In genomic region chr4:6359536-6360308, GRCh38 we compare ENCODE assay signal across 20 cellular contexts.
"Had no signal": no experiment of that assay in that cellular context is flagged by ENCODE, and none has a peak within 500 bp of the region (broad histone marks: within the 10 kb centered on the region; RNA-seq: fewer than 3 reads in every experiment).

No MANE protein-coding gene starts in this region.

- H3K4me1 ChIP-seq: breast epithelium, gastroesophageal sphincter, pancreas, psoas muscle, suprapubic skin had no signal

- DNase-seq: activated B cell treated with CpG ODN at 0.5 μM for 24 hours; activated CD4-positive, alpha-beta T cell treated with anti-CD3 and anti-CD28 coated beads for 36 hours; activated CD8-positive, alpha-beta memory T cell treated with anti-CD3 and anti-CD28 coated beads, Interleukin-2, amount 10 ng/mL, durations not matched to agents 7 days and 5 days; activated CD8-positive, alpha-beta T cell treated with anti-CD3 and anti-CD28 coated beads, Interleukin-2, amount 10 ng/mL, durations not matched to agents 7 days and 5 days; activated naive CD8-positive, alpha-beta T cell treated with anti-CD3 and anti-CD28 coated beads, Interleukin-2, amount 50 U/mL, for 24 hours; activated T-cell treated with anti-CD3 and anti-CD28 coated beads, Interleukin-2, amount 50 U/mL, for 48 hours; effector memory CD8-positive, alpha-beta T cell; left cardiac atrium; mammary epithelial cell; naive B cell; stimulated activated CD4-positive, alpha-beta T cell treated with anti-CD3 and anti-CD28 coated beads, Interleukin-15, amount 100 ng/mL, for 24 hours; stimulated activated naive CD4-positive, alpha-beta T cell; T-helper 1 cell; transverse colon had no signal

- H3K27ac ChIP-seq: breast epithelium, coronary artery, gastroesophageal sphincter, pancreas, psoas muscle, suprapubic skin, transverse colon had no signal

- H3K4me3 ChIP-seq: breast epithelium, coronary artery, gastroesophageal sphincter, pancreas, psoas muscle, suprapubic skin, transverse colon had no signal

- H3K9me3 ChIP-seq: pancreas, psoas muscle, suprapubic skin, transverse colon had no signal

- H3K36me3 ChIP-seq: breast epithelium, gastroesophageal sphincter, pancreas, suprapubic skin, transverse colon had no signal

- H3K27me3 ChIP-seq: pancreas, transverse colon had no signal

- ATAC-seq: activated CD4-positive, alpha-beta T cell treated with anti-CD3 and anti-CD28 coated beads for 36 hours; activated CD8-positive, alpha-beta memory T cell treated with anti-CD3 and anti-CD28 coated beads, Interleukin-2, amount 10 ng/mL, durations not matched to agents 7 days and 5 days; activated CD8-positive, alpha-beta T cell treated with anti-CD3 and anti-CD28 coated beads, Interleukin-2, amount 10 ng/mL, durations not matched to agents 7 days and 5 days; activated naive CD8-positive, alpha-beta T cell treated with anti-CD3 and anti-CD28 coated beads, Interleukin-2, amount 50 U/mL, for 24 hours; effector memory CD8-positive, alpha-beta T cell; gastroesophageal sphincter; left cardiac atrium; pancreas; psoas muscle had no signal
